ENCODE assay signal across 18 cellular contexts in genomic region chr18:9285604-9286003, GRCh38. TPM values are rescaled to one million over a fixed set of nuclear protein-coding genes. Genes with fewer than 3 reads are reported as not detected.
A peak's percentile ranks its signal among the peaks of the same experiment; 100 is the strongest.
DNase-seq lines count a peak whose midpoint lies in the region; ATAC-seq, FAIRE-seq and TF ChIP-seq lines count a peak whose summit lies in the region.
"Had no signal": no experiment of that assay in that cellular context is flagged by ENCODE, and none has a peak within 500 bp of the region (broad histone marks: within the 10 kb centered on the region; RNA-seq: fewer than 3 reads in every experiment).

No MANE protein-coding gene starts in this region.

- no peaks in the 10 kb centered on the region for H3K79me1 ChIP-seq in mesenchymal stem cell (replicated peaks; ENCODE audit: low read length, poor library complexity, severe bottlenecking)

- H3K4me1 Mint-ChIP-seq in CD8-positive, alpha-beta T cell (ENCODE audit: low read depth) = no peaks in the 10 kb centered on the region
- peaks cover 11% of the 10 kb centered on the region for H3K4me1 Mint-ChIP-seq in osteocyte (ENCODE audit: unreplicated experiment)
- H3K4me1 Mint-ChIP-seq: CD14-positive monocyte; CD8-positive, alpha-beta memory T cell had no signal

- no peaks in the 10 kb centered on the region for H3K4me1 ChIP-seq in CD8-positive, alpha-beta T cell (ENCODE audit: insufficient read depth, low read length)
- H3K4me1 ChIP-seq in mesenchymal stem cell (ENCODE audit: control insufficient read depth, insufficient read depth, low read depth, low read length) = no peaks in the 10 kb centered on the region
- H3K4me1 ChIP-seq: BE2C, Caco-2 had no signal

- no peak overlapping the region for H3K4me2 ChIP-seq in mesenchymal stem cell (ENCODE audit: low read length, poor library complexity, severe bottlenecking)

- no peaks in the 10 kb centered on the region for H3K27me3 Mint-ChIP-seq in CD8-positive, alpha-beta T cell (ENCODE audit: low read depth)
- H3K27me3 Mint-ChIP-seq in osteocyte (ENCODE audit: unreplicated experiment) = no peaks in the 10 kb centered on the region
- H3K27me3 Mint-ChIP-seq: CD8-positive, alpha-beta memory T cell had no signal

- 94% methylated on average over 2 of the region's 2 CpGs for WGBS in mesenchymal stem cell

- no peak overlapping the region for H3K4ac ChIP-seq in mesenchymal stem cell (ENCODE audit: low read depth in 1 of 2, low read length in 2 of 2)

- H3K23ac ChIP-seq in mesenchymal stem cell (ENCODE audit: low read length in 2 of 2) = no peak overlapping the region

- H3K4me3 ChIP-seq in CD8-positive, alpha-beta T cell (ENCODE audit: low read depth, low read length) = no peak overlapping the region
- no peak overlapping the region for H3K4me3 ChIP-seq in bronchial epithelial cell (ENCODE audit: low read depth, low read length)
- no peak overlapping the region for H3K4me3 ChIP-seq in mesenchymal stem cell (ENCODE audit: insufficient read depth in 1 of 2, low read depth in 1 of 2, low read length in 2 of 2)

- no peak overlapping the region for H2BK12ac ChIP-seq in mesenchymal stem cell (ENCODE audit: low read length in 2 of 2)

- intact Hi-C loops in CD8-positive, alpha-beta T cell (cut with DNase I, micrococcal nuclease) = no loop called here

- no peak overlapping the region for H2BK5ac ChIP-seq in mesenchymal stem cell (ENCODE audit: low read depth, low read length, poor library complexity, severe bottlenecking)

- H3K27ac Mint-ChIP-seq in CD8-positive, alpha-beta T cell = peak overlapping the region; percentile 6
- H3K27ac Mint-ChIP-seq in osteocyte (ENCODE audit: unreplicated experiment) = no peak overlapping the region
- H3K27ac Mint-ChIP-seq: CD8-positive, alpha-beta memory T cell had no signal

- H3K14ac ChIP-seq in mesenchymal stem cell (ENCODE audit: low read length in 2 of 2) = no peak overlapping the region

- H2AFZ ChIP-seq in mesenchymal stem cell (ENCODE audit: low read depth, low read length) = no peak overlapping the region

- no peak overlapping the region for H3K4me3 Mint-ChIP-seq in CD8-positive, alpha-beta T cell
- H3K4me3 Mint-ChIP-seq in osteocyte (ENCODE audit: unreplicated experiment) = no peak overlapping the region
- H3K4me3 Mint-ChIP-seq: CD14-positive monocyte; CD8-positive, alpha-beta memory T cell had no signal

- H3K27me3 ChIP-seq in CD8-positive, alpha-beta T cell (ENCODE audit: insufficient read depth, low read length) = no peaks in the 10 kb centered on the region
- H3K27me3 ChIP-seq in bronchial epithelial cell (ENCODE audit: control insufficient read depth, insufficient read depth, low read length) = no peaks in the 10 kb centered on the region
- H3K27me3 ChIP-seq in mesenchymal stem cell (ENCODE audit: control insufficient read depth in 1 of 2, insufficient read depth in 1 of 2, low read length in 2 of 2) = no peaks in the 10 kb centered on the region
- H3K27me3 ChIP-seq: BE2C had no signal

- no peak for DNase-seq in CD8-positive, alpha-beta T cell
- DNase-seq in M059J (ENCODE audit: low read depth) = peak; percentile 0
- DNase-seq in bronchial epithelial cell (ENCODE audit: low read depth) = peak; percentile 66
- DNase-seq in urothelium cell line (ENCODE audit: low spot score) = no peak
- no peak for DNase-seq in mesenchymal stem cell
- no peak for DNase-seq in osteocyte (ENCODE audit: extremely low spot score, unreplicated experiment)
- DNase-seq in effector CD4-positive, alpha-beta T cell = no peak
- DNase-seq: BE2C; Caco-2; CD8-positive, alpha-beta memory T cell; DND-41; GF-D8; HCEC 1CT; KBM-7 had no signal

- peaks cover 8% of the 10 kb centered on the region for H3K9me3 Mint-ChIP-seq in CD8-positive, alpha-beta T cell
- peaks cover 4% of the 10 kb centered on the region for H3K9me3 Mint-ChIP-seq in osteocyte (ENCODE audit: unreplicated experiment)

- CTCF ChIA-PET in CD8-positive, alpha-beta T cell (lab: Charles Lee) = no interaction called here

- peaks cover 5% of the 10 kb centered on the region for H3K36me3 ChIP-seq in CD8-positive, alpha-beta T cell (ENCODE audit: insufficient read depth, low read length)
- H3K36me3 ChIP-seq in bronchial epithelial cell (ENCODE audit: control insufficient read depth, insufficient read depth, low read length) (no peaks in the 10 kb centered on the region), mesenchymal stem cell (ENCODE audit: control insufficient read depth in 1 of 2, insufficient read depth in 2 of 2, low read depth in 1 of 2, low read length in 2 of 2) (peaks cover 0 to 37% of the 10 kb centered on the region in 2 experiments)
- H3K36me3 ChIP-seq: BE2C had no signal

- H3K9ac ChIP-seq in mesenchymal stem cell (ENCODE audit: low read length) = no peak overlapping the region

- POLR2A ChIA-PET in CD8-positive, alpha-beta T cell (lab: Charles Lee) = no interaction called here

- no peak for TF ChIP-seq CTCF in CD8-positive, alpha-beta T cell (IDR thresholded peaks at IDR 0.05)
- no peak for TF ChIP-seq CTCF in bronchial epithelial cell (IDR thresholded peaks at IDR 0.05; ENCODE audit: insufficient read depth, low read length, severe bottlenecking)
- no peak for TF ChIP-seq CTCF in osteocyte (IDR thresholded peaks at IDR 0.05)

- no peak overlapping the region for H2BK120ac ChIP-seq in mesenchymal stem cell (ENCODE audit: low read depth, low read length)

- no peak overlapping the region for H3K27ac ChIP-seq in CD8-positive, alpha-beta T cell (ENCODE audit: low read depth, low read length)
- H3K27ac ChIP-seq in mesenchymal stem cell (ENCODE audit: low read length, poor library complexity, severe bottlenecking) = no peak overlapping the region

- ATAC-seq in CD8-positive, alpha-beta T cell = no peak

- FAIRE-seq in bronchial epithelial cell (lab: Jason Lieb, UNC) (no peak), urothelium cell line (lab: Jason Lieb, UNC) (peak; percentile 9)
- FAIRE-seq: GM19239, H1, HTR-8/SVneo had no signal

- H3K18ac ChIP-seq in mesenchymal stem cell (ENCODE audit: low read depth in 1 of 2, low read length in 2 of 2) = no peak overlapping the region

- H2AK5ac ChIP-seq in mesenchymal stem cell (ENCODE audit: low read length, severe bottlenecking) = no peak overlapping the region

- no peak overlapping the region for H2BK15ac ChIP-seq in mesenchymal stem cell (ENCODE audit: low read depth, poor library complexity, severe bottlenecking)

- no peak overlapping the region for H4K8ac ChIP-seq in mesenchymal stem cell (ENCODE audit: low read length)

- peaks cover 29% of the 10 kb centered on the region for H3K36me3 Mint-ChIP-seq in CD8-positive, alpha-beta T cell
- peaks cover 21% of the 10 kb centered on the region for H3K36me3 Mint-ChIP-seq in osteocyte (ENCODE audit: unreplicated experiment)

- H4K91ac ChIP-seq in mesenchymal stem cell (ENCODE audit: low read length) = no peak overlapping the region

- no peaks in the 10 kb centered on the region for H3K9me3 ChIP-seq in CD8-positive, alpha-beta T cell (ENCODE audit: low read length)
- no peaks in the 10 kb centered on the region for H3K9me3 ChIP-seq in mesenchymal stem cell (ENCODE audit: control insufficient read depth, low read length)
- H3K9me3 ChIP-seq: BE2C, Caco-2 had no signal

RNA-seq across cellular contexts. Expression of gene TWSG1, which starts 49.0 kb away (rescaled TPM):
- 1 to 10 TPM; 4.2 to 5.3 TPM for total RNA-seq in CD8-positive, alpha-beta T cell
- total RNA-seq in M059J (2014; rRNA removed; shearing (Covaris generic)) = 44.7 and 52.8 TPM in 2 replicates
- total RNA-seq in bronchial epithelial cell = 25.8 and 31.5 TPM in 2 replicates
- 88.2 TPM for polyA plus RNA-seq in mesenchymal stem cell (2013, experiment 1 of 2)
- 101 TPM for polyA plus RNA-seq in mesenchymal stem cell (2013, experiment 2 of 2)
- total RNA-seq in osteocyte = 69.8 and 71.9 TPM in 2 replicates

Comparison
In these comparisons a context has a peak if more than half of its experiments do, and no peak if none do; other contexts are left out.
1. DNase-seq: peak in M059J (single experiment) and bronchial epithelial cell (single experiment); none in CD8-positive, alpha-beta T cell (0 of 7), urothelium cell line (single experiment), mesenchymal stem cell (single experiment), osteocyte (single experiment) and effector CD4-positive, alpha-beta T cell (single experiment).